ENCODE assay signal across 15 cellular contexts in the genomic region with DNA sequence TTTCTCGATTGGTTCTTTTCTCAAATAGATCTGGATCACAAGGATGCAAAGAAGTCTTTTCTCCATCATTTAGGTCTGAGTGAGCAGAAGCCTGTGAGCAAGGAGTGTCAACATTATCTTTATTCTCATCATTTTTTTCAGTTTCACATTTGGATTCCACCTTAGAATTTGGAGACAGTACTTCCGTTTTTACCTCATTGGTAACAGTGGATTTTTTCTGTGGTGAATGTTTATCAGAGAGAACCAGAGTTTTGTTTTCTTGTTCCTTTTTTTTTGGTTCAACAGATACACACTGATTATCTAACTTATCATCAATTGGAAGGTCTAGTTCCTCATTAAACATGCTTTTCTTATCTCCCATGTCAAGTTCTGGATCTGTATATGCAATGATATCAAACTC.
DNase-seq lines count a peak whose midpoint lies in the region; ATAC-seq, FAIRE-seq and TF ChIP-seq lines count a peak whose summit lies in the region.
"Had no signal": no experiment of that assay in that cellular context is flagged by ENCODE, and none has a peak within 500 bp of the region (broad histone marks: within the 10 kb centered on the region; RNA-seq: fewer than 3 reads in every experiment).

No MANE protein-coding gene starts in this region.

- H2AFZ ChIP-seq in K562 (ENCODE audit: low read depth, low read length) = no peak overlapping the region

- BruUV-seq in K562 (replicated peaks; lab: Mats Ljungman, UMichigan) = no TSS peak

- ATAC-seq in GM18861 (IDR thresholded peaks at IDR 0.05; ENCODE audit: unreplicated experiment) = peak; percentile 81
- peak; percentile 80 for ATAC-seq in GM21528 (IDR thresholded peaks at IDR 0.05; ENCODE audit: low FRiP score, unreplicated experiment)
- peak; percentile 70 for ATAC-seq in HG03175 (IDR thresholded peaks at IDR 0.05; ENCODE audit: unreplicated experiment)
- no peak for ATAC-seq in K562
- no peak for ATAC-seq in psoas muscle

- FAIRE-seq in K562 (lab: Jason Lieb, UNC) (no peak), kidney (lab: Jason Lieb, UNC) (no peak)

- no peak for TF ChIP-seq POLR2A in K562 (conservative IDR thresholded peaks at IDR 0.05)

- WGBS in K562 (ENCODE audit: insufficient coverage, low coverage, missing lambda C conversion rate) = 71% methylated on average over 2 of the region's 2 CpGs
- WGBS in psoas muscle, 3 donors = 91 to 93% (median 92%) methylated on average over 2 of the region's 2 CpGs

- TF ChIP-seq RAD21 in K562 (CRISPR knock-in tag; conservative IDR thresholded peaks at IDR 0.05 in 1 of 2, IDR thresholded peaks at IDR 0.05 in 1 of 2) = no peak

- POLR2A ChIA-PET in K562 (lab: Yijun Ruan, JAX) = no interaction called here

- CTCF ChIA-PET in K562 (lab: Yijun Ruan, JAX; ENCODE audit: low intra/inter-chr PET ratio) = no interaction called here

- peaks cover 82% of the 10 kb centered on the region for H3K36me3 ChIP-seq in K562 (ENCODE audit: control insufficient read depth, insufficient read depth, low read length)
- H3K36me3 ChIP-seq in psoas muscle (ENCODE audit: insufficient read depth in 1 of 2, low read depth in 1 of 2) = peaks cover 5 to 100% of the 10 kb centered on the region in 2 donors
- H3K36me3 ChIP-seq in kidney (ENCODE audit: control insufficient read depth in 1 of 2, insufficient read depth in 2 of 2, low read length in 2 of 2) = peaks cover 33 to 41% of the 10 kb centered on the region in 2 donors

- intact Hi-C loops in K562 (cut with micrococcal nuclease) (no loop called here), psoas muscle (cut with DNase I) (loop anchor here in 1 of 2 donors (5.0 kb wide), 1 partner anchor 44 kb away; no protein-coding TSS in a partner anchor), kidney (cut with DNase I) (no loop called here)

- no peaks in the 10 kb centered on the region for H3K9me1 ChIP-seq in K562 (ENCODE audit: control insufficient read depth, insufficient read depth, low read length)

- H3K27ac ChIP-seq in K562 (ENCODE audit: extremely low read depth, low read depth, low read length) = no peak overlapping the region
- no peak overlapping the region for H3K27ac ChIP-seq in psoas muscle
- H3K27ac ChIP-seq in kidney (ENCODE audit: low read depth in 2 of 2, low read length in 2 of 2) = no peak overlapping the region
- H3K27ac ChIP-seq: ascending aorta, testis had no signal

- DNase-seq in K562 (ENCODE audit: extremely low read depth in 1 of 4, low spot score in 3 of 4) (no peak), H4 (ENCODE audit: low spot score) (no peak), psoas muscle (no peak), kidney (no peak)
- DNase-seq: activated CD4-positive, alpha-beta memory T cell treated with anti-CD3 and anti-CD28 coated beads, Interleukin-2, amount 10 ng/mL, durations not matched to agents 7 days and 5 days; endodermal cell; hippocampal formation; mesendoderm; NCI-H82; SW 1271; testis had no signal

- H3K4me3 ChIP-seq in K562 (no peak overlapping the region), psoas muscle (no peak overlapping the region), kidney (ENCODE audit: low read length in 2 of 2) (no peak overlapping the region)
- H3K4me3 ChIP-seq: ascending aorta, testis had no signal

- TF ChIP-seq CTCF in K562 (IDR thresholded peaks at IDR 0.05 in 2 of 3, conservative IDR thresholded peaks at IDR 0.05 in 1 of 3; ENCODE audit: insufficient read depth in 2 of 3, low read depth in 1 of 3, low read length in 3 of 3) = no peak
- TF ChIP-seq CTCF in psoas muscle (IDR thresholded peaks at IDR 0.05) = no peak
- no peak for TF ChIP-seq CTCF in kidney (IDR thresholded peaks at IDR 0.05; ENCODE audit: borderline replicate concordance, extremely low read depth, insufficient read depth)

- in situ Hi-C loops in K562 (cut with MboI) = no loop called here

- no peaks in the 10 kb centered on the region for H3K9me3 ChIP-seq in K562 (replicated peaks; ENCODE audit: control insufficient read depth, insufficient read depth, low read depth, low read length)
- H3K9me3 ChIP-seq in psoas muscle = no peaks in the 10 kb centered on the region
- H3K9me3 ChIP-seq in kidney (ENCODE audit: control insufficient read depth in 1 of 2, low read length in 2 of 2) = no peaks in the 10 kb centered on the region
- H3K9me3 ChIP-seq: ascending aorta, testis had no signal

- no peak for TF ChIP-seq EP300 in K562 (IDR thresholded peaks at IDR 0.05; ENCODE audit: low read length)

- peaks cover 7% of the 10 kb centered on the region; the same call in 1 of the 2 replicates for H4K20me1 ChIP-seq in K562 (replicated peaks; ENCODE audit: control insufficient read depth, insufficient read depth, low read length)

- H3K27me3 ChIP-seq in K562 (ENCODE audit: control insufficient read depth in 2 of 2, insufficient read depth in 2 of 2, low read length in 2 of 2) (no peaks in the 10 kb centered on the region), psoas muscle (ENCODE audit: insufficient read depth in 3 of 3, low read length in 2 of 3) (no peaks in the 10 kb centered on the region)
- H3K27me3 ChIP-seq: ascending aorta, testis had no signal

- H3K9ac ChIP-seq in K562 (ENCODE audit: insufficient read depth in 1 of 2, low read depth in 2 of 2, low read length in 2 of 2) = no peak overlapping the region
- no peak overlapping the region for H3K9ac ChIP-seq in kidney (ENCODE audit: low read length in 2 of 2)

- H3K79me2 ChIP-seq in K562 (ENCODE audit: control insufficient read depth, insufficient read depth, low read length) = no peaks in the 10 kb centered on the region

- no peak overlapping the region for H3K4me2 ChIP-seq in K562 (ENCODE audit: insufficient read depth, low read length)

- no peaks in the 10 kb centered on the region for H3K4me1 ChIP-seq in K562 (replicated peaks in 1 of 2; ENCODE audit: control insufficient read depth in 2 of 2, insufficient read depth in 2 of 2, low read length in 2 of 2)
- H3K4me1 ChIP-seq in psoas muscle = no peaks in the 10 kb centered on the region
- no peaks in the 10 kb centered on the region for H3K4me1 ChIP-seq in kidney (ENCODE audit: control insufficient read depth in 1 of 2, insufficient read depth in 1 of 2, low read depth in 1 of 2, low read length in 2 of 2)
- H3K4me1 ChIP-seq: ascending aorta, testis had no signal

TF ChIP-seq in K562, 482 proteins besides CTCF, POLR2A, EP300 and RAD21:
- TF ChIP-seq GATA2 (CRISPR knock-in tag; IDR thresholded peaks at IDR 0.05) = 0 out of 2 replicates have a peak, but pooled peaks have one; percentile 26
- TF ChIP-seq STAG1 (CRISPR knock-in tag; IDR thresholded peaks at IDR 0.05; ENCODE audit: borderline replicate concordance) = no peak
- TF ChIP-seq SP1 (CRISPR knock-in tag; IDR thresholded peaks at IDR 0.05) = no peak
- TF ChIP-seq ZFP30 (CRISPR knock-in tag; IDR thresholded peaks at IDR 0.05; ENCODE audit: borderline replicate concordance) = no peak

Comparison
In these comparisons a context has a peak if more than half of its experiments do, and no peak if none do; other contexts are left out.
1. ATAC-seq: peak in GM18861 (single experiment), GM21528 (single experiment) and HG03175 (single experiment); none in K562 (single experiment) and psoas muscle (0 of 4).